In the genomic region with DNA sequence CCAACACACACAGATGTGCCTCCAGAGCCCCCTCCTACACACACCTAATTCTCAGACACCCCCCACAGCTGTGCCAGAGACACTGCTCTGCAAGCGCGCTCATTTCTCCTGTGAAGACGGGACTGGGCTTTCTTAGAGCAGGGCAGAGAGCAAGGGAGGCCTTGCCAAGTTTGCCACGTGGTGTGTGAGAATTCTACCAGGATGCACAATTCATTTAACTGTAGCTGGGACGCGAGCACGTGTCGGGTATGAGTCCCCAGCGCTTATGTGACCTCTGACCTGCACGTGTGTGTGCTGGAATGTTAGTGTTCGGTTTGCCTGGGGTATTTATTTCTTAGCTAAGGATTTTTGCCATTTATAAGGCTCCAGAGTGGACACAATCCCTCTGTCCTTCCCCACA, we compare ENCODE assay signal across 19 cellular contexts. TPM values are rescaled to one million over a fixed set of nuclear protein-coding genes. Genes with fewer than 3 reads are reported as not detected.
A peak's percentile ranks its signal among the peaks of the same experiment; 100 is the strongest.
DNase-seq lines count a peak whose midpoint lies in the region; ATAC-seq, FAIRE-seq and TF ChIP-seq lines count a peak whose summit lies in the region.
"Had no signal": no experiment of that assay in that cellular context is flagged by ENCODE, and none has a peak within 500 bp of the region (broad histone marks: within the 10 kb centered on the region; RNA-seq: fewer than 3 reads in every experiment).

No MANE protein-coding gene starts in this region.

- no peaks in the 10 kb centered on the region for H3K36me3 ChIP-seq in SK-N-SH (replicated peaks in 1 of 2; ENCODE audit: control insufficient read depth in 1 of 2, insufficient read depth in 2 of 2, low read length in 1 of 2)
- peaks cover 20% of the 10 kb centered on the region for H3K36me3 ChIP-seq in astrocyte (ENCODE audit: insufficient read depth, low read length)
- H3K36me3 ChIP-seq in HepG2 (replicated peaks in 1 of 2; ENCODE audit: control insufficient read depth in 1 of 2, insufficient read depth in 2 of 2, low read length in 2 of 2): no peaks in the 10 kb centered on the region
- H3K36me3 ChIP-seq in spleen: no peaks in the 10 kb centered on the region

- no peaks in the 10 kb centered on the region for H3K9me2 ChIP-seq in SK-N-SH

- H3K27ac Mint-ChIP-seq in astrocyte (ENCODE audit: unreplicated experiment): peak overlapping the region; percentile 58
- H3K27ac Mint-ChIP-seq: activated T-helper 2 cell treated with anti-CD3 and anti-CD28 coated beads, Interferon-gamma antibody, Interleukin-2, Interleukin-4, amounts not matched to agents 10 μg/mL and 5 μg/mL and 100 μg/mL, durations not matched to agents 14 hours and 24 hours and 36 hours; memory B cell; WTC11 had no signal

- no peak for TF ChIP-seq CTCF in SK-N-SH (IDR thresholded peaks at IDR 0.05)
- no peak for TF ChIP-seq CTCF in astrocyte (IDR thresholded peaks at IDR 0.05; ENCODE audit: insufficient read depth, low read depth, low read length)
- TF ChIP-seq CTCF in HepG2 (CRISPR knock-in tag; IDR thresholded peaks at IDR 0.05): no peak
- TF ChIP-seq CTCF in spleen (IDR thresholded peaks at IDR 0.05 in 8 of 11, conservative IDR thresholded peaks at IDR 0.05 in 3 of 11): no peak

- H2AFZ ChIP-seq in SK-N-SH (ENCODE audit: low read depth) (no peak overlapping the region), astrocyte (ENCODE audit: low read depth, low read length) (no peak overlapping the region), HepG2 (ENCODE audit: low read length) (no peak overlapping the region)

- H3K4me1 ChIP-seq in SK-N-SH (ENCODE audit: control insufficient read depth in 1 of 2, insufficient read depth in 2 of 2, low read depth in 1 of 2, low read length in 1 of 2) (peaks cover 0 to 9% of the 10 kb centered on the region in 2 experiments; a peak in 1 of 4 replicates), astrocyte (ENCODE audit: insufficient read depth, low read length) (peaks cover 31% of the 10 kb centered on the region), HepG2 (ENCODE audit: insufficient read depth, low read length) (peaks cover 26% of the 10 kb centered on the region), spleen (peaks cover 0 to 5% (median 0%) of the 10 kb centered on the region in 6 donors)

- peaks cover 35% of the 10 kb centered on the region for H3K4me1 Mint-ChIP-seq in astrocyte (ENCODE audit: low read depth, unreplicated experiment)
- H3K4me1 Mint-ChIP-seq: naive thymus-derived CD8-positive, alpha-beta T cell had no signal

- H3K9me3 ChIP-seq in SK-N-SH (no peaks in the 10 kb centered on the region), astrocyte (ENCODE audit: insufficient read depth, low read depth, low read length) (no peaks in the 10 kb centered on the region), HepG2 (ENCODE audit: low read length) (no peaks in the 10 kb centered on the region), spleen (no peaks in the 10 kb centered on the region)

- H3K9me3 Mint-ChIP-seq in astrocyte (ENCODE audit: unreplicated experiment): no peaks in the 10 kb centered on the region
- H3K9me3 Mint-ChIP-seq: activated T-helper 2 cell treated with anti-CD3 and anti-CD28 coated beads, Interferon-gamma antibody, Interleukin-2, Interleukin-4, amounts not matched to agents 10 μg/mL and 5 μg/mL and 100 μg/mL, durations not matched to agents 14 hours and 24 hours and 36 hours; memory B cell; naive thymus-derived CD8-positive, alpha-beta T cell; WTC11 had no signal

- peaks cover 47% of the 10 kb centered on the region for H3K36me3 Mint-ChIP-seq in astrocyte (ENCODE audit: low read depth, unreplicated experiment)
- H3K36me3 Mint-ChIP-seq: memory B cell; naive thymus-derived CD8-positive, alpha-beta T cell; WTC11 had no signal

- in situ Hi-C loops in HepG2 (cut with HindIII; ENCODE audit: extremely low pct_ligation_motif_present, low pct_unique_long_range_greater_than_20kb): no loop called here

- H3K79me2 ChIP-seq in SK-N-SH (ENCODE audit: insufficient read depth) (no peaks in the 10 kb centered on the region), astrocyte (ENCODE audit: insufficient read depth, low read length) (no peaks in the 10 kb centered on the region), HepG2 (ENCODE audit: insufficient read depth, low read length) (no peaks in the 10 kb centered on the region)

- H4K20me1 ChIP-seq in SK-N-SH (ENCODE audit: insufficient read depth) (no peaks in the 10 kb centered on the region), astrocyte (ENCODE audit: insufficient read depth, low read length) (peaks cover 6% of the 10 kb centered on the region), HepG2 (ENCODE audit: insufficient read depth, low read length) (no peaks in the 10 kb centered on the region)

- POLR2A ChIA-PET in SK-N-SH (lab: Yijun Ruan, JAX) (no interaction called here), HepG2 (lab: Yijun Ruan, JAX) (interaction anchor here (0.6 kb wide), 1 partner anchor 8 kb away, joined by 3 read pairs; no protein-coding TSS in a partner anchor)

- no TSS peak for BruUV-seq in HepG2 (replicated peaks; lab: Mats Ljungman, UMichigan)

- WGBS in SK-N-SH (ENCODE audit: low lambda C conversion rate): 91% methylated on average over 11 of the region's 11 CpGs
- 12% methylated on average over 11 of the region's 11 CpGs for WGBS in HepG2 (ENCODE audit: low lambda C conversion rate)
- 85 to 95% (median 92%) methylated on average over 11 of the region's 11 CpGs for WGBS in spleen, 5 donors

- TF ChIP-seq RAD21 in SK-N-SH (IDR thresholded peaks at IDR 0.05; ENCODE audit: low read length): no peak
- TF ChIP-seq RAD21 in HepG2 (CRISPR knock-in tag; IDR thresholded peaks at IDR 0.05): no peak

- no peak overlapping the region for H3K9ac ChIP-seq in SK-N-SH
- peak overlapping the region; percentile 3 for H3K9ac ChIP-seq in astrocyte (ENCODE audit: low read length)
- no peak overlapping the region for H3K9ac ChIP-seq in HepG2 (ENCODE audit: insufficient read depth, low read depth, low read length)

- H3F3A ChIP-seq in SK-N-SH (replicated peaks; ENCODE audit: insufficient read depth): no peaks in the 10 kb centered on the region

- H3K4me3 Mint-ChIP-seq in astrocyte (ENCODE audit: unreplicated experiment): no peak overlapping the region
- H3K4me3 Mint-ChIP-seq: memory B cell; naive thymus-derived CD8-positive, alpha-beta T cell; WTC11 had no signal

- H3K27me3 Mint-ChIP-seq in astrocyte (ENCODE audit: low read depth, unreplicated experiment): no peaks in the 10 kb centered on the region

- CTCF ChIA-PET in SK-N-SH (lab: Yijun Ruan, JAX): interaction anchor here (3.2 to 8.0 kb wide), 2 partner anchors 9 to 62 kb away, joined by 15 to 75 read pairs; no protein-coding TSS in a partner anchor
- CTCF ChIA-PET in HepG2 (lab: Yijun Ruan, JAX; ENCODE audit: low intra/inter-chr PET ratio, low total read pairs): no interaction called here

- intact Hi-C loops in HepG2 (cut with micrococcal nuclease; ENCODE audit: unreplicated experiment) (no loop called here), spleen (cut with DNase I; ENCODE audit: low total_unique reads) (no loop called here)

- H3K4me2 ChIP-seq in SK-N-SH (no peak overlapping the region), astrocyte (ENCODE audit: low read length) (no peak overlapping the region), HepG2 (ENCODE audit: low read depth, low read length) (no peak overlapping the region)

- H3K27ac ChIP-seq in SK-N-SH (ENCODE audit: low read depth in 2 of 2, low read length in 1 of 2) (no peak overlapping the region), astrocyte (ENCODE audit: low read depth, low read length) (no peak overlapping the region), HepG2 (ENCODE audit: extremely low read length, insufficient read depth, low read length) (no peak overlapping the region), spleen (no peak overlapping the region)
- H3K27ac ChIP-seq: 22Rv1, SK-N-MC had no signal

- no peak for TF ChIP-seq POLR2A in HepG2 (IDR thresholded peaks at IDR 0.05; ENCODE audit: insufficient read depth in 1 of 2, low read depth in 2 of 2, low read length in 2 of 2)
- no peak for TF ChIP-seq POLR2A in spleen (IDR thresholded peaks at IDR 0.05)

- no peak for FAIRE-seq in astrocyte (lab: Jason Lieb, UNC)
- no peak for FAIRE-seq in HepG2 (lab: Jason Lieb, UNC)
- FAIRE-seq: endometrium had no signal

- no peaks in the 10 kb centered on the region for H3K27me3 ChIP-seq in SK-N-SH (ENCODE audit: insufficient read depth)
- H3K27me3 ChIP-seq in astrocyte (ENCODE audit: insufficient read depth, low read length): no peaks in the 10 kb centered on the region
- peaks cover 7 to 22% of the 10 kb centered on the region in 2 experiments for H3K27me3 ChIP-seq in HepG2 (ENCODE audit: control insufficient read depth in 1 of 2, insufficient read depth in 2 of 2, low read length in 2 of 2)
- no peaks in the 10 kb centered on the region for H3K27me3 ChIP-seq in spleen (replicated peaks in 1 of 7)

- TF ChIP-seq EP300 in SK-N-SH (IDR thresholded peaks at IDR 0.05; ENCODE audit: borderline replicate concordance in 1 of 2, low read depth in 1 of 2, low read length in 1 of 2) (no peak), HepG2 (IDR thresholded peaks at IDR 0.05; ENCODE audit: low read depth in 2 of 2, low read length in 2 of 2) (no peak), HepG2 (CRISPR knock-in tag; IDR thresholded peaks at IDR 0.05; ENCODE audit: borderline replicate concordance) (no peak)

- ATAC-seq in SK-N-SH treated with all-trans-retinoic acid at 6 μM for 48 hours (no peak), HepG2 (no peak)
- ATAC-seq: naive thymus-derived CD8-positive, alpha-beta T cell; Panc1; WTC11 had no signal

- H3K4me3 ChIP-seq in SK-N-SH (ENCODE audit: low read depth in 2 of 2, low read length in 1 of 2) (no peak overlapping the region), astrocyte (ENCODE audit: insufficient read depth, low read depth, low read length) (no peak overlapping the region), HepG2 (replicated peaks in 1 of 3; ENCODE audit: insufficient read depth in 1 of 3, low read depth in 2 of 3, low read length in 3 of 3) (no peak overlapping the region), spleen (no peak overlapping the region)
- H3K4me3 ChIP-seq: SK-N-MC had no signal

- DNase-seq in SK-N-SH (peak; percentile 7), astrocyte (ENCODE audit: low read depth) (peak; percentile 3), HepG2 (ENCODE audit: low spot score) (peak; percentile 18), spleen (peak; percentile 25), NK-92 (lab: John Stamatoyannopoulos, UW; ENCODE audit: unreplicated experiment) (no peak), retina (no peak), medulla oblongata (ENCODE audit: extremely low spot score) (no peak)
- DNase-seq: DND-41, NCI-H1694 treated with DMSO at 0.1 percent for 48 hours, NCI-H82 had no signal

RNA-seq across cellular contexts. Expression of gene FEM1B, which starts 37.0 kb away (rescaled TPM):
- polyA plus RNA-seq in SK-N-SH (2012; rRNA removed): 14.0 and 22.2 TPM in 2 replicates
- polyA plus RNA-seq in SK-N-SH (2012; cell fraction: cytosol; rRNA removed): 10.7 and 15.3 TPM in 2 replicates
- polyA plus RNA-seq in SK-N-SH (2012; cell fraction: nucleus; rRNA removed): 9.5 and 18.5 TPM in 2 replicates
- total RNA-seq in astrocyte: 38.6 and 49.5 TPM in 2 replicates
- 38.1 and 41.2 TPM in 2 replicates for total RNA-seq in HepG2 (2016; rRNA removed; fragmentation: Illumina TruSeq; extraction: Trizol)
- 1.8 and 3.1 TPM in 2 replicates for total RNA-seq in HepG2 (2016; cell fraction: cytosol; rRNA removed; fragmentation: Illumina TruSeq; extraction: Trizol; ENCODE audit: low read depth)
- 30.7 and 45.0 TPM in 2 replicates for total RNA-seq in HepG2 (2016; cell fraction: insoluble cytoplasmic fraction; rRNA removed; fragmentation: Illumina TruSeq; extraction: Trizol)
- 14.6 and 17.1 TPM in 2 replicates for total RNA-seq in HepG2 (2016; cell fraction: membrane; rRNA removed; fragmentation: Illumina TruSeq; extraction: Trizol)
- total RNA-seq in HepG2 (2016; cell fraction: nucleus; rRNA removed; fragmentation: Illumina TruSeq; extraction: Trizol): 28.2 and 28.4 TPM in 2 replicates
- polyA plus RNA-seq in HepG2 (2011; rRNA removed): 40.0 and 40.3 TPM in 2 replicates
- polyA plus RNA-seq in HepG2 (2011; cell fraction: cytosol; rRNA removed): 19.1 and 23.6 TPM in 2 replicates
- polyA plus RNA-seq in HepG2 (2011; cell fraction: nucleus; rRNA removed): 21.4 and 22.7 TPM in 2 replicates
- polyA plus RNA-seq in HepG2 (2012): 16.6 and 17.3 TPM in 2 replicates
- polyA plus RNA-seq in HepG2 (2016; cell fraction: cytosol; fragmentation: Illumina TruSeq; extraction: Trizol; ENCODE audit: low read depth): 0.72 and 0.80 TPM in 2 replicates
- polyA plus RNA-seq in HepG2 (2016; cell fraction: insoluble cytoplasmic fraction; fragmentation: Illumina TruSeq; extraction: Trizol; ENCODE audit: low read depth): 19.0 and 20.2 TPM in 2 replicates
- 4.2 and 4.6 TPM in 2 replicates for polyA plus RNA-seq in HepG2 (2016; cell fraction: membrane; fragmentation: Illumina TruSeq; extraction: Trizol; ENCODE audit: low read depth)
- polyA plus RNA-seq in HepG2 (2016; cell fraction: nucleus; fragmentation: Illumina TruSeq; extraction: Trizol; ENCODE audit: insufficient read depth, low read depth): 19.1 and 25.5 TPM in 2 replicates
- 110 and 233 TPM in 2 replicates for polyA minus RNA-seq in HepG2 (2011; rRNA and poly(A)+ RNA removed; ENCODE audit: low replicate concordance)
- 70.9 and 90.9 TPM in 2 replicates for polyA minus RNA-seq in HepG2 (2011; cell fraction: cytosol; rRNA and poly(A)+ RNA removed)
- polyA minus RNA-seq in HepG2 (2011; cell fraction: nucleus; rRNA and poly(A)+ RNA removed): 58.1 and 77.1 TPM in 2 replicates
- total RNA-seq in spleen: 10 to 100 TPM; 43.5 to 63.5 (median 45.6) TPM
- 10 to 100 TPM in 1 of 3 donors, 1 to 10 TPM in 2; 6.2 to 10.4 (median 7.5) TPM for polyA plus RNA-seq in spleen

Comparison
In these comparisons a context has a peak if more than half of its experiments do, and no peak if none do; other contexts are left out.
1. DNase-seq: peak in SK-N-SH (single experiment), astrocyte (single experiment), HepG2 (single experiment) and spleen (single experiment); none in NK-92 (single experiment), retina (single experiment) and medulla oblongata (single experiment).
2. Of the 25 proteins assayed by ChIP-seq in both HepG2 and SK-N-SH: peak only in HepG2: MAX; only in SK-N-SH: none; in both: none; in neither: 23; mixed calls (peak in some experiments, not most) for 1.